Comparison of ENCODE assay signal across 24 cellular contexts in genomic region chr17:79458356-79458755, GRCh38.
DNase-seq lines count a peak whose midpoint lies in the region; ATAC-seq, FAIRE-seq and TF ChIP-seq lines count a peak whose summit lies in the region.
"Had no signal": no experiment of that assay in that cellular context is flagged by ENCODE, and none has a peak within 500 bp of the region (broad histone marks: within the 10 kb centered on the region; RNA-seq: fewer than 3 reads in every experiment).

No MANE protein-coding gene starts in this region.

- H2BK5ac ChIP-seq in H1 (ENCODE audit: low read depth, low read length) = no peak overlapping the region

- ATAC-seq in HepG2 (no peak), right lobe of liver (no peak), GM12878 (no peak)
- ATAC-seq: CD8-positive, alpha-beta T cell had no signal

- H3K79me2 ChIP-seq in HepG2 (ENCODE audit: insufficient read depth, low read length) (no peaks in the 10 kb centered on the region), GM12878 (ENCODE audit: control insufficient read depth, insufficient read depth, low read length) (no peaks in the 10 kb centered on the region), H1 (ENCODE audit: control insufficient read depth in 1 of 2, insufficient read depth in 2 of 2, low read length in 2 of 2) (no peaks in the 10 kb centered on the region), hepatocyte (no peaks in the 10 kb centered on the region)

- TF ChIP-seq POLR2A in HepG2 (IDR thresholded peaks at IDR 0.05; ENCODE audit: insufficient read depth in 1 of 2, low read depth in 2 of 2, low read length in 2 of 2) (no peak), right lobe of liver (IDR thresholded peaks at IDR 0.05) (no peak), GM12878 (IDR thresholded peaks at IDR 0.05; ENCODE audit: low read depth, low read length) (no peak), H1 (IDR thresholded peaks at IDR 0.05; ENCODE audit: control extremely low read depth in 1 of 2, low read depth in 2 of 2, low read length in 2 of 2) (no peak)

- RAD21 ChIA-PET in GM12878 (lab: Charles Lee; ENCODE audit: unreplicated experiment) = no interaction called here

- H3K4me1 ChIP-seq in HepG2 (ENCODE audit: insufficient read depth, low read length) (no peaks in the 10 kb centered on the region), right lobe of liver (no peaks in the 10 kb centered on the region), GM12878 (ENCODE audit: control insufficient read depth, insufficient read depth, low read length) (no peaks in the 10 kb centered on the region), H1 (replicated peaks in 1 of 4; ENCODE audit: control insufficient read depth in 3 of 4, insufficient read depth in 4 of 4, low read length in 3 of 4) (no peaks in the 10 kb centered on the region), hepatocyte (ENCODE audit: insufficient read depth) (no peaks in the 10 kb centered on the region)
- H3K4me1 ChIP-seq: BE2C, Caco-2 had no signal

- no peak overlapping the region for H3K56ac ChIP-seq in H1 (replicated peaks; ENCODE audit: insufficient read length, low read depth, low read length)

- no peaks in the 10 kb centered on the region for H3K36me3 ChIP-seq in HepG2 (replicated peaks in 1 of 2; ENCODE audit: control insufficient read depth in 1 of 2, insufficient read depth in 2 of 2, low read length in 2 of 2)
- no peaks in the 10 kb centered on the region for H3K36me3 ChIP-seq in right lobe of liver
- H3K36me3 ChIP-seq in GM12878 (ENCODE audit: control insufficient read depth in 2 of 2, insufficient read depth in 2 of 2, low read length in 1 of 2) = no peaks in the 10 kb centered on the region
- H3K36me3 ChIP-seq in H1 (ENCODE audit: control insufficient read depth in 2 of 4, insufficient read depth in 4 of 4, low read length in 3 of 4) = no peaks in the 10 kb centered on the region
- H3K36me3 ChIP-seq in hepatocyte (replicated peaks; ENCODE audit: insufficient read depth, low read depth) = no peaks in the 10 kb centered on the region
- H3K36me3 ChIP-seq: BE2C had no signal

- H4K20me1 ChIP-seq in HepG2 (ENCODE audit: insufficient read depth, low read length) (peaks cover 4% of the 10 kb centered on the region; the same call in 1 of the 2 replicates), GM12878 (ENCODE audit: control insufficient read depth, insufficient read depth) (no peaks in the 10 kb centered on the region), H1 (replicated peaks in 1 of 2; ENCODE audit: control insufficient read depth in 1 of 2, insufficient read depth in 2 of 2, low read length in 2 of 2) (no peaks in the 10 kb centered on the region), hepatocyte (ENCODE audit: insufficient read depth, poor library complexity, severe bottlenecking) (no peaks in the 10 kb centered on the region)

- TF ChIP-seq EP300 in HepG2 (IDR thresholded peaks at IDR 0.05; ENCODE audit: low read depth in 2 of 2, low read length in 2 of 2) (no peak), HepG2 (CRISPR knock-in tag; IDR thresholded peaks at IDR 0.05; ENCODE audit: borderline replicate concordance) (no peak), GM12878 (IDR thresholded peaks at IDR 0.05; ENCODE audit: borderline replicate concordance in 1 of 2, control insufficient read depth in 1 of 2, low read depth in 2 of 2, low read length in 2 of 2) (no peak), H1 (IDR thresholded peaks at IDR 0.05; ENCODE audit: borderline replicate concordance in 1 of 2, low read depth in 2 of 2, low read length in 2 of 2) (no peak)

- H3K23me2 ChIP-seq in H1 (ENCODE audit: low read depth, low read length) = no peaks in the 10 kb centered on the region

- no peak for FAIRE-seq in HepG2 (lab: Jason Lieb, UNC)
- no peak for FAIRE-seq in GM12878 (lab: Jason Lieb, UNC)
- FAIRE-seq in H1 (lab: Jason Lieb, UNC) = no peak
- peak; percentile 86 for FAIRE-seq in urothelium cell line (lab: Jason Lieb, UNC)
- FAIRE-seq: A204.1, G401.6, GM18507 had no signal

- H2BK20ac ChIP-seq in H1 (ENCODE audit: low read length) = no peak overlapping the region

- in situ Hi-C loops in HepG2 (cut with HindIII; ENCODE audit: extremely low pct_ligation_motif_present, low pct_unique_long_range_greater_than_20kb) = no loop called here
- in situ Hi-C loops in GM12878 (cut with MboI) = no loop called here

- H3K27me3 ChIP-seq in HepG2 (ENCODE audit: control insufficient read depth in 1 of 2, insufficient read depth in 2 of 2, low read length in 2 of 2) (peaks cover 10 to 61% of the 10 kb centered on the region in 2 experiments; a peak in 4 of 5 replicates), right lobe of liver (no peaks in the 10 kb centered on the region), GM12878 (replicated peaks in 1 of 2; ENCODE audit: control insufficient read depth in 2 of 2, insufficient read depth in 2 of 2, low read length in 1 of 2) (no peaks in the 10 kb centered on the region), H1 (replicated peaks in 1 of 4; ENCODE audit: control insufficient read depth in 3 of 4, extremely low read depth in 1 of 4, insufficient read depth in 3 of 4, low read length in 3 of 4) (no peaks in the 10 kb centered on the region), hepatocyte (no peaks in the 10 kb centered on the region)

- no peak overlapping the region for H3K27ac ChIP-seq in HepG2 (ENCODE audit: extremely low read length, insufficient read depth, low read length)
- no peak overlapping the region for H3K27ac ChIP-seq in right lobe of liver
- no peak overlapping the region for H3K27ac ChIP-seq in GM12878 (ENCODE audit: control insufficient read depth, insufficient read depth)
- H3K27ac ChIP-seq in H1 (ENCODE audit: low read depth, low read length) = no peak overlapping the region
- H3K27ac ChIP-seq in hepatocyte = no peak overlapping the region
- H3K27ac ChIP-seq: 22Rv1, C4-2B had no signal

- DNase-seq in HepG2 (ENCODE audit: low spot score) (no peak), right lobe of liver (no peak), GM12878 (ENCODE audit: low read depth, low spot score) (no peak), H1 (ENCODE audit: low read depth in 1 of 2, low spot score in 2 of 2) (no peak), urothelium cell line (ENCODE audit: low spot score) (no peak), kidney glomerular epithelial cell (lab: John Stamatoyannopoulos, UW) (no peak), amniotic stem cell (lab: John Stamatoyannopoulos, UW) (no peak), hepatocyte (ENCODE audit: low spot score) (no peak)
- DNase-seq: ACHN; AML-193; BE2C; Caco-2; CD4-positive, CD25-positive, alpha-beta regulatory T cell; CD8-positive, alpha-beta T cell; DMS153; DND-41; GOT3; H7; HCEC 1CT had no signal

- H3K14ac ChIP-seq in H1 (ENCODE audit: insufficient read length) = no peak overlapping the region

- no peak overlapping the region for H2BK12ac ChIP-seq in H1 (ENCODE audit: low read depth, low read length)

- H3K4ac ChIP-seq in H1 (replicated peaks; ENCODE audit: insufficient read length, low read depth, low read length) = no peak overlapping the region

- no peak overlapping the region for H4K5ac ChIP-seq in H1 (ENCODE audit: insufficient read length, low read depth, low read length)

- H3K4me2 ChIP-seq in HepG2 (ENCODE audit: low read depth, low read length) = no peak overlapping the region
- no peak overlapping the region for H3K4me2 ChIP-seq in GM12878 (ENCODE audit: control insufficient read depth, insufficient read depth)
- H3K4me2 ChIP-seq in H1 (ENCODE audit: insufficient read depth in 1 of 2, low read depth in 2 of 2, low read length in 2 of 2) = no peak overlapping the region
- no peak overlapping the region for H3K4me2 ChIP-seq in hepatocyte

- TF ChIP-seq RAD21 in HepG2 (CRISPR knock-in tag; IDR thresholded peaks at IDR 0.05) (no peak), GM12878 (IDR thresholded peaks at IDR 0.05; ENCODE audit: insufficient read depth, low read depth, low read length) (no peak), H1 (IDR thresholded peaks at IDR 0.05 in 1 of 2, conservative IDR thresholded peaks at IDR 0.05 in 1 of 2; ENCODE audit: low read depth in 2 of 2, low read length in 2 of 2) (no peak)

- intact Hi-C loops in HepG2 (cut with micrococcal nuclease; ENCODE audit: unreplicated experiment) = no loop called here
- intact Hi-C loops in right lobe of liver (cut with DNase I) = no loop called here
- intact Hi-C loops in GM12878 (cut with micrococcal nuclease; ENCODE audit: unreplicated experiment) = no loop called here

- no peak overlapping the region for H3K23ac ChIP-seq in H1 (ENCODE audit: insufficient read length)

- H3K9me3 ChIP-seq in HepG2 (ENCODE audit: low read length) = no peaks in the 10 kb centered on the region
- no peaks in the 10 kb centered on the region for H3K9me3 ChIP-seq in right lobe of liver
- no peaks in the 10 kb centered on the region for H3K9me3 ChIP-seq in GM12878 (replicated peaks; ENCODE audit: control insufficient read depth, insufficient read depth, low read length)
- no peaks in the 10 kb centered on the region for H3K9me3 ChIP-seq in H1 (ENCODE audit: insufficient read depth in 2 of 2, low read depth in 1 of 2, low read length in 1 of 2)
- no peaks in the 10 kb centered on the region for H3K9me3 ChIP-seq in hepatocyte (ENCODE audit: low read depth)
- H3K9me3 ChIP-seq: BE2C, Caco-2 had no signal

- WGBS in HepG2 (ENCODE audit: low lambda C conversion rate) = 37% methylated on average over 11 of the region's 12 CpGs
- WGBS in right lobe of liver (ENCODE audit: insufficient coverage, low coverage, low lambda C conversion rate, missing lambda C conversion rate) = 56% methylated on average over 11 of the region's 12 CpGs
- WGBS in GM12878 (ENCODE audit: insufficient coverage, insufficient replicate concordance, low lambda C conversion rate, missing lambda C conversion rate) = 38% methylated on average over 12 of the region's 12 CpGs
- WGBS in H1 (ENCODE audit: extremely low coverage in 1 of 2, insufficient coverage in 1 of 2, insufficient read length in 1 of 2, insufficient replicate concordance in 2 of 2, low coverage in 1 of 2, low lambda C conversion rate in 2 of 2, missing lambda C conversion rate in 1 of 2), 2 experiments = 93% methylated on average over 12 of the region's 12 CpGs; no CpG with 5 or more reads in 1 of the 2 experiments
- WGBS in hepatocyte (ENCODE audit: low lambda C conversion rate, missing lambda C conversion rate) = 83% methylated on average over 12 of the region's 12 CpGs

- no peak overlapping the region for H2AFZ ChIP-seq in HepG2 (ENCODE audit: low read length)
- no peak overlapping the region for H2AFZ ChIP-seq in GM12878 (ENCODE audit: control insufficient read depth, low read depth, low read length)
- H2AFZ ChIP-seq in H1 (ENCODE audit: low read length) = no peak overlapping the region
- H2AFZ ChIP-seq in hepatocyte = no peak overlapping the region

- TF ChIP-seq CTCF in HepG2 (CRISPR knock-in tag; IDR thresholded peaks at IDR 0.05) (no peak), right lobe of liver (IDR thresholded peaks at IDR 0.05) (no peak), GM12878 (IDR thresholded peaks at IDR 0.05 in 2 of 3, conservative IDR thresholded peaks at IDR 0.05 in 1 of 3; ENCODE audit: control insufficient read depth in 2 of 3, extremely low read depth in 1 of 3, insufficient read depth in 1 of 3, low read depth in 3 of 3, low read length in 3 of 3) (no peak), H1 (IDR thresholded peaks at IDR 0.05; ENCODE audit: control extremely low read depth in 1 of 3, insufficient read depth in 1 of 3, low read depth in 1 of 3, low read length in 3 of 3) (no peak), hepatocyte (IDR thresholded peaks at IDR 0.05; ENCODE audit: poor library complexity) (no peak)

- H2AK5ac ChIP-seq in H1 (ENCODE audit: low read depth, low read length) = no peak overlapping the region

- H4K91ac ChIP-seq in H1 (replicated peaks; ENCODE audit: insufficient read length, low read length) = no peak overlapping the region

- no peak overlapping the region for H3K18ac ChIP-seq in H1 (ENCODE audit: extremely low read depth, low read length)

- CTCF ChIA-PET in HepG2 (lab: Yijun Ruan, JAX; ENCODE audit: low intra/inter-chr PET ratio, low total read pairs) (no interaction called here), GM12878 (lab: Yijun Ruan, JAX) (no interaction called here), H1 (lab: Charles Lee; ENCODE audit: partially characterized antibody) (interaction anchor here (0.7 to 1.9 kb wide), 6 partner anchors 13 to 201 kb away, joined by 3 to 5 read pairs (median 4); no protein-coding TSS in a partner anchor)

- no peaks in the 10 kb centered on the region for H3K9me2 ChIP-seq in hepatocyte (replicated peaks; ENCODE audit: insufficient read depth)

- no TSS peak for BruUV-seq in HepG2 (replicated peaks; lab: Mats Ljungman, UMichigan)
- BruUV-seq in GM12878 (replicated peaks; lab: Mats Ljungman, UMichigan) = no TSS peak

- POLR2A ChIA-PET in HepG2 (lab: Yijun Ruan, JAX) = no interaction called here
- POLR2A ChIA-PET in GM12878 (lab: Charles Lee) = no interaction called here
- POLR2A ChIA-PET in H1 (lab: Charles Lee; ENCODE audit: partially characterized antibody) = no interaction called here

- no peak overlapping the region for H2BK120ac ChIP-seq in H1 (replicated peaks; ENCODE audit: low read depth, low read length)

- no peaks in the 10 kb centered on the region; the same call in 1 of the 2 replicates for H3K79me1 ChIP-seq in H1 (ENCODE audit: low read depth, low read length)

- SMC1A ChIA-PET in GM12878 (lab: Charles Lee; ENCODE audit: uncharacterized antibody, unreplicated experiment) = no interaction called here

- H2BK15ac ChIP-seq in H1 (ENCODE audit: low read length) = no peak overlapping the region

- peak overlapping the region; percentile 46; the same call in 1 of the 2 replicates for H4K8ac ChIP-seq in H1 (ENCODE audit: extremely low read depth, insufficient read depth, low read length)

- H3K4me3 ChIP-seq in HepG2 (replicated peaks in 1 of 3; ENCODE audit: insufficient read depth in 1 of 3, low read depth in 2 of 3, low read length in 3 of 3) (no peak overlapping the region), right lobe of liver (no peak overlapping the region), GM12878 (no peak overlapping the region), H1 (ENCODE audit: extremely low read depth in 1 of 4, insufficient read depth in 2 of 4, low read depth in 3 of 4, low read length in 4 of 4) (no peak overlapping the region), hepatocyte (no peak overlapping the region)

- H3K9ac ChIP-seq in HepG2 (ENCODE audit: insufficient read depth, low read depth, low read length) (no peak overlapping the region), GM12878 (ENCODE audit: control insufficient read depth, insufficient read depth, low read length) (no peak overlapping the region), H1 (replicated peaks in 1 of 4; ENCODE audit: extremely low read depth in 1 of 4, low read depth in 3 of 4, low read length in 3 of 4) (no peak overlapping the region)

Comparison
In these comparisons a context has a peak if more than half of its experiments do, and no peak if none do; other contexts are left out.
1. Of the 75 proteins assayed by ChIP-seq in both HepG2 and GM12878: peak only in HepG2: none; only in GM12878: BCL3 and PBX3; in both: none; in neither: 73.